Comparison of ENCODE assay signal across 21 cellular contexts in genomic region chrX:16832301-16832700, GRCh38.
A peak's percentile ranks its signal among the peaks of the same experiment; 100 is the strongest.
DNase-seq lines count a peak whose midpoint lies in the region; ATAC-seq and TF ChIP-seq lines count a peak whose summit lies in the region.
"Had no signal": no experiment of that assay in that cellular context is flagged by ENCODE, and none has a peak within 500 bp of the region (broad histone marks: within the 10 kb centered on the region; RNA-seq: fewer than 3 reads in every experiment).

No MANE protein-coding gene starts in this region.

- ATAC-seq in effector memory CD8-positive, alpha-beta T cell (replicated peaks): no peak
- ATAC-seq: activated CD8-positive, alpha-beta T cell treated with anti-CD3 and anti-CD28 coated beads, Interleukin-2, amount 10 ng/mL, durations not matched to agents 7 days and 5 days; activated naive CD8-positive, alpha-beta T cell treated with anti-CD3 and anti-CD28 coated beads, Interleukin-2, amount 50 U/mL, for 24 hours; activated T-cell treated with anti-CD3 and anti-CD28 coated beads, Interleukin-2, amount 50 U/mL, for 4 hours; left lung; stimulated activated naive B cell treated with anti-CD40 and anti-IgM and Interleukin-4, amounts not matched to agents 10 μg/mL and 1 μg/mL and 100 μg/mL, for 72 hours had no signal

- in situ Hi-C loops in astrocyte of the spinal cord (cut with HindIII; ENCODE audit: low sequenced_read_pairs): no loop called here

- TF ChIP-seq CTCF in AG09309 (IDR thresholded peaks at IDR 0.05; ENCODE audit: control insufficient read depth, insufficient read depth, low read depth, low read length, missing control alignments): peak; percentile 3
- peak; percentile 21 for TF ChIP-seq CTCF in astrocyte of the spinal cord (IDR thresholded peaks at IDR 0.05; ENCODE audit: low read depth, low read length)
- no peak for TF ChIP-seq CTCF in nephron (IDR thresholded peaks at IDR 0.05; ENCODE audit: unreplicated experiment in 3 of 3)

- H3K4me3 Mint-ChIP-seq in nephron: no peak overlapping the region
- no peak overlapping the region for H3K4me3 Mint-ChIP-seq in T-helper 2 cell treated with Interferon-gamma antibody and Interleukin-4, amounts not matched to agents 5 μg/mL and 100 μg/mL, for 36 hours
- no peak overlapping the region for H3K4me3 Mint-ChIP-seq in effector memory CD8-positive, alpha-beta T cell
- H3K4me3 Mint-ChIP-seq: activated CD8-positive, alpha-beta T cell treated with anti-CD3 and anti-CD28 coated beads, Interleukin-2, amount 10 ng/mL, durations not matched to agents 7 days and 5 days; activated naive CD8-positive, alpha-beta T cell treated with anti-CD3 and anti-CD28 coated beads, Interleukin-2, amount 50 U/mL, for 24 hours; activated T-cell treated with anti-CD3 and anti-CD28 coated beads, Interleukin-2, amount 50 U/mL, for 4 hours; stimulated activated naive B cell treated with anti-CD40 and anti-IgM and Interleukin-4, amounts not matched to agents 10 μg/mL and 1 μg/mL and 100 μg/mL, for 72 hours had no signal

- peaks cover 31% of the 10 kb centered on the region for H3K4me1 Mint-ChIP-seq in nephron
- H3K4me1 Mint-ChIP-seq in T-helper 2 cell treated with Interferon-gamma antibody and Interleukin-4, amounts not matched to agents 5 μg/mL and 100 μg/mL, for 36 hours (ENCODE audit: low read depth): no peaks in the 10 kb centered on the region
- peaks cover 0 to 5% of the 10 kb centered on the region in 2 donors for H3K4me1 Mint-ChIP-seq in effector memory CD8-positive, alpha-beta T cell (ENCODE audit: low read depth in 2 of 2)
- H3K4me1 Mint-ChIP-seq: activated naive CD8-positive, alpha-beta T cell treated with anti-CD3 and anti-CD28 coated beads, Interleukin-2, amount 50 U/mL, for 24 hours had no signal

- H3K36me3 Mint-ChIP-seq in nephron (ENCODE audit: low read depth): peaks cover 64% of the 10 kb centered on the region
- H3K36me3 Mint-ChIP-seq in T-helper 2 cell treated with Interferon-gamma antibody and Interleukin-4, amounts not matched to agents 5 μg/mL and 100 μg/mL, for 36 hours (ENCODE audit: low read depth): peaks cover 21% of the 10 kb centered on the region
- peaks cover 41% of the 10 kb centered on the region for H3K36me3 Mint-ChIP-seq in effector memory CD8-positive, alpha-beta T cell (ENCODE audit: insufficient read depth)

- no peak overlapping the region for H3K4me3 ChIP-seq in AG09309 (ENCODE audit: control insufficient read depth, low read depth, low read length)
- H3K4me3 ChIP-seq in astrocyte of the spinal cord (ENCODE audit: low read depth, low read length): no peak overlapping the region
- H3K4me3 ChIP-seq: left lung, thyroid gland had no signal

- no peaks in the 10 kb centered on the region for H3K27me3 Mint-ChIP-seq in nephron (ENCODE audit: low read depth)
- no peaks in the 10 kb centered on the region for H3K27me3 Mint-ChIP-seq in T-helper 2 cell treated with Interferon-gamma antibody and Interleukin-4, amounts not matched to agents 5 μg/mL and 100 μg/mL, for 36 hours (ENCODE audit: low read depth)
- H3K27me3 Mint-ChIP-seq in effector memory CD8-positive, alpha-beta T cell: no peaks in the 10 kb centered on the region
- H3K27me3 Mint-ChIP-seq: activated naive CD8-positive, alpha-beta T cell treated with anti-CD3 and anti-CD28 coated beads, Interleukin-2, amount 50 U/mL, for 24 hours; stimulated activated naive B cell treated with anti-CD40 and anti-IgM and Interleukin-4, amounts not matched to agents 10 μg/mL and 1 μg/mL and 100 μg/mL, for 72 hours had no signal

- no peaks in the 10 kb centered on the region for H3K9me3 Mint-ChIP-seq in nephron
- H3K9me3 Mint-ChIP-seq in T-helper 2 cell treated with Interferon-gamma antibody and Interleukin-4, amounts not matched to agents 5 μg/mL and 100 μg/mL, for 36 hours: no peaks in the 10 kb centered on the region
- H3K9me3 Mint-ChIP-seq in effector memory CD8-positive, alpha-beta T cell: no peaks in the 10 kb centered on the region
- H3K9me3 Mint-ChIP-seq: activated naive CD8-positive, alpha-beta T cell treated with anti-CD3 and anti-CD28 coated beads, Interleukin-2, amount 50 U/mL, for 24 hours; activated T-cell treated with anti-CD3 and anti-CD28 coated beads, Interleukin-2, amount 50 U/mL, for 4 hours; stimulated activated naive B cell treated with anti-CD40 and anti-IgM and Interleukin-4, amounts not matched to agents 10 μg/mL and 1 μg/mL and 100 μg/mL, for 72 hours had no signal

- DNase-seq in AG09309 (ENCODE audit: low read depth) (no peak), ELF-1 (ENCODE audit: low read depth, low spot score) (peak; percentile 43), astrocyte of the spinal cord (ENCODE audit: low read depth, low spot score) (no peak), NCI-H2196 (lab: John Stamatoyannopoulos, UW; ENCODE audit: unreplicated experiment) (no peak), EL (no peak)
- no peak for DNase-seq in T-helper 2 cell treated with Interferon-gamma antibody and Interleukin-4, amounts not matched to agents 5 μg/mL and 100 μg/mL, for 36 hours (ENCODE audit: low spot score)
- DNase-seq in effector memory CD8-positive, alpha-beta T cell: no peak
- DNase-seq: activated CD8-positive, alpha-beta T cell treated with anti-CD3 and anti-CD28 coated beads, Interleukin-2, amount 10 ng/mL, durations not matched to agents 7 days and 5 days; activated naive CD8-positive, alpha-beta T cell treated with anti-CD3 and anti-CD28 coated beads, Interleukin-2, amount 50 U/mL, for 24 hours; activated T-cell treated with anti-CD3 and anti-CD28 coated beads, Interleukin-2, amount 50 U/mL, for 4 hours; Kasumi-1; left lung; NCI-H187; NCI-H345; NCI-H774; small intestine; stimulated activated CD4-positive, alpha-beta T cell treated with anti-CD3 and anti-CD28 coated beads, Interleukin-2, amount 100 ng/mL, for 24 hours; stimulated activated naive B cell treated with anti-CD40 and anti-IgM and Interleukin-4, amounts not matched to agents 10 μg/mL and 1 μg/mL and 100 μg/mL, for 72 hours; T-helper 9 cell; thyroid gland had no signal

- H3K27ac Mint-ChIP-seq in nephron: peak overlapping the region in 2 of 3 experiments; percentile 4 to 6
- H3K27ac Mint-ChIP-seq in T-helper 2 cell treated with Interferon-gamma antibody and Interleukin-4, amounts not matched to agents 5 μg/mL and 100 μg/mL, for 36 hours: no peak overlapping the region
- H3K27ac Mint-ChIP-seq in effector memory CD8-positive, alpha-beta T cell: peak overlapping the region in 1 of 2 donors; percentile 69
- H3K27ac Mint-ChIP-seq: activated CD8-positive, alpha-beta T cell treated with anti-CD3 and anti-CD28 coated beads, Interleukin-2, amount 10 ng/mL, durations not matched to agents 7 days and 5 days; activated naive CD8-positive, alpha-beta T cell treated with anti-CD3 and anti-CD28 coated beads, Interleukin-2, amount 50 U/mL, for 24 hours; stimulated activated naive B cell treated with anti-CD40 and anti-IgM and Interleukin-4, amounts not matched to agents 10 μg/mL and 1 μg/mL and 100 μg/mL, for 72 hours had no signal

Comparison
In these comparisons a context has a peak if more than half of its experiments do, and no peak if none do; other contexts are left out.
1. CTCF ChIP-seq: peak in AG09309 (single experiment) and astrocyte of the spinal cord (single experiment); none in nephron (0 of 3).